In the genomic region with DNA sequence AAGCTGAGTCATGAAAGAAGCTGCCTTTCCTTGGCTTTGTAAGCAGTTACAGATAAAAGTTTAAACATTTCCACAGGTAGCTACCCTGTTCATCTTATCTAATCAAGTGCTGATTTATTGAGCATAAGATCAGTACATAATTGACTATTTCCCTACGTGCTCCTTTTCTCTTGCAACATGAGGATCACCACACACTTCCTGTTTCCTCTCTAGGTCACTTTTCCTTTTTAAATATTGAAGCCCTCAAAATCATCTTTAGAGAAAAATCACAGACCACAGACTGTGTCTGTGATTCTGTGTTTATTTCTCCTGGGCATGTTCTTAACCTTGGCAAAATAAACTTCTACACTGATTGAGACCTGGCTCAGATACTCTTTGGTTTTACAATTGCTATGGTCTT, we compare ENCODE assay signal across 8 cellular contexts.
"Had no signal": no experiment of that assay in that cellular context is flagged by ENCODE, and none has a peak within 500 bp of the region (broad histone marks: within the 10 kb centered on the region; RNA-seq: fewer than 3 reads in every experiment).

No MANE protein-coding gene starts in this region.

- H3K4me1 ChIP-seq: HAP-1 had no signal

- H2AFZ ChIP-seq: GM23248 had no signal

- ATAC-seq: HCT116, HepG2 had no signal

- H3K27ac ChIP-seq: GM23248, HL-60 had no signal

- H3K9ac ChIP-seq: GM23248 had no signal

- H3K9me3 ChIP-seq: HAP-1 had no signal

- DNase-seq: GM23248, GOT3, H7, HFFc6 had no signal

- H3K36me3 ChIP-seq: HAP-1 had no signal

- H3K4me3 ChIP-seq: GM23248, HAP-1 had no signal
